Comparison of ENCODE assay signal across 1 cellular context in genomic region chr2:85908506-85908905, GRCh38.
TF ChIP-seq lines count a peak whose summit lies in the region.

No MANE protein-coding gene starts in this region.

TF ChIP-seq in liver, 16 proteins besides CTCF, POLR2A, EP300 and RAD21 (continued from another document):
- no peak for TF ChIP-seq ZBTB33 (IDR thresholded peaks at IDR 0.05)
